25 cellular contexts compared by ENCODE assay signal in genomic region chr12:53803703-53804102, GRCh38. TPM values are rescaled to one million over a fixed set of nuclear protein-coding genes. Genes with fewer than 3 reads are reported as not detected.
DNase-seq lines count a peak whose midpoint lies in the region; ATAC-seq, FAIRE-seq and TF ChIP-seq lines count a peak whose summit lies in the region.
"Had no signal": no experiment of that assay in that cellular context is flagged by ENCODE, and none has a peak within 500 bp of the region (broad histone marks: within the 10 kb centered on the region; RNA-seq: fewer than 3 reads in every experiment).

No MANE protein-coding gene starts in this region.

- H3K27me3 ChIP-seq in K562 (ENCODE audit: control insufficient read depth in 2 of 2, insufficient read depth in 2 of 2, low read length in 2 of 2) (peaks cover 8 to 24% of the 10 kb centered on the region in 2 experiments; a peak in 4 of 5 replicates), neural cell (ENCODE audit: insufficient read depth, low read depth, low read length) (no peaks in the 10 kb centered on the region)

- no peak overlapping the region for H3K27ac Mint-ChIP-seq in nephron progenitor cell
- H3K27ac Mint-ChIP-seq: CD8-positive, alpha-beta memory T cell; H9 had no signal

- peaks cover 54% of the 10 kb centered on the region for H3K27me3 Mint-ChIP-seq in nephron progenitor cell (ENCODE audit: low read depth, poor library complexity)

- TF ChIP-seq RAD21 in K562 (CRISPR knock-in tag; conservative IDR thresholded peaks at IDR 0.05 in 1 of 2, IDR thresholded peaks at IDR 0.05 in 1 of 2) (no peak), neural cell (conservative IDR thresholded peaks at IDR 0.05) (no peak)

- no peaks in the 10 kb centered on the region for H3F3A ChIP-seq in neural cell (ENCODE audit: insufficient read depth, low read length, poor library complexity, severe bottlenecking)

- no peaks in the 10 kb centered on the region for H3K9me1 ChIP-seq in K562 (ENCODE audit: control insufficient read depth, insufficient read depth, low read length)

- no TSS peak for BruUV-seq in K562 (replicated peaks; lab: Mats Ljungman, UMichigan)

- no peaks in the 10 kb centered on the region for H3K9me3 Mint-ChIP-seq in nephron progenitor cell
- H3K9me3 Mint-ChIP-seq: CD8-positive, alpha-beta memory T cell; H9 had no signal

- H3K36me3 ChIP-seq in K562 (ENCODE audit: control insufficient read depth, insufficient read depth, low read length): no peaks in the 10 kb centered on the region
- no peaks in the 10 kb centered on the region for H3K36me3 ChIP-seq in neural cell (ENCODE audit: insufficient read depth, low read length)

- DNase-seq in OCI-M1 (lab: John Stamatoyannopoulos, UW): peak; percentile 18
- DNase-seq in K562 (ENCODE audit: extremely low read depth in 1 of 4, low spot score in 3 of 4): peak in 1 of 4 experiments; percentile 6
- DNase-seq in nephron progenitor cell: no peak
- DNase-seq in DMS79 (lab: John Stamatoyannopoulos, UW): no peak
- no peak for DNase-seq in stimulated activated CD4-positive, alpha-beta T cell treated with anti-CD3 and anti-CD28 coated beads, Interleukin-1b, Interleukin-23, amount 100 ng/mL, for 48 hours
- DNase-seq: AML-193; C1 segment of cervical spinal cord; CD8-positive, alpha-beta memory T cell; DMS53; H9; MV-4-11; NCI-H1694; NCI-H2081 treated with DMSO at 0.1 percent for 48 hours; NCI-H2171 treated with DMSO at 0.1 percent for 48 hours; NCI-H524 treated with DMSO at 0.1 percent for 48 hours; NCI-H82; RPMI8226; SHP77 had no signal

- H4K20me1 ChIP-seq in K562 (replicated peaks; ENCODE audit: control insufficient read depth, insufficient read depth, low read length): peaks cover 8% of the 10 kb centered on the region; the same call in 1 of the 2 replicates
- no peaks in the 10 kb centered on the region for H4K20me1 ChIP-seq in neural cell (ENCODE audit: insufficient read depth)

- H3K27ac ChIP-seq in K562 (ENCODE audit: extremely low read depth, low read depth, low read length) (no peak overlapping the region), neural cell (ENCODE audit: low read length) (peak overlapping the region; percentile 88)
- H3K27ac ChIP-seq: SK-N-MC had no signal

- intact Hi-C loops in K562 (cut with micrococcal nuclease): no loop called here

- TF ChIP-seq CTCF in GM12873 (IDR thresholded peaks at IDR 0.05; ENCODE audit: insufficient read depth, low read depth, low read length, missing control alignments) (peak; percentile 12), K562 (IDR thresholded peaks at IDR 0.05 in 2 of 3, conservative IDR thresholded peaks at IDR 0.05 in 1 of 3; ENCODE audit: insufficient read depth in 2 of 3, low read depth in 1 of 3, low read length in 3 of 3) (peak; percentile 21 to 23 (median 21); a peak in 2 of 6 replicates), neural cell (IDR thresholded peaks at IDR 0.05; ENCODE audit: poor library complexity, severe bottlenecking) (peak; percentile 17), nephron progenitor cell (IDR thresholded peaks at IDR 0.05) (no peak)

- CTCF ChIA-PET in K562 (lab: Yijun Ruan, JAX; ENCODE audit: low intra/inter-chr PET ratio): no interaction called here

- peaks cover 25% of the 10 kb centered on the region for H3K4me1 Mint-ChIP-seq in nephron progenitor cell
- H3K4me1 Mint-ChIP-seq: CD8-positive, alpha-beta memory T cell had no signal

- WGBS in K562 (ENCODE audit: insufficient coverage, low coverage, missing lambda C conversion rate): 2% methylated on average over 4 of the region's 4 CpGs

- TF ChIP-seq POLR2A in K562 (conservative IDR thresholded peaks at IDR 0.05): no peak

- no peak overlapping the region for H3K4me3 Mint-ChIP-seq in nephron progenitor cell
- H3K4me3 Mint-ChIP-seq: CD8-positive, alpha-beta memory T cell; H9 had no signal

- H3K9me3 ChIP-seq in K562 (replicated peaks; ENCODE audit: control insufficient read depth, insufficient read depth, low read depth, low read length) (no peaks in the 10 kb centered on the region), neural cell (ENCODE audit: low read length) (no peaks in the 10 kb centered on the region)

- H2AFZ ChIP-seq in K562 (ENCODE audit: low read depth, low read length) (no peak overlapping the region), neural cell (ENCODE audit: low read depth, low read length) (no peak overlapping the region)

- no peak overlapping the region for H3K9ac ChIP-seq in K562 (ENCODE audit: insufficient read depth in 1 of 2, low read depth in 2 of 2, low read length in 2 of 2)
- peak overlapping the region; percentile 61 for H3K9ac ChIP-seq in neural cell (ENCODE audit: low read length)

- peaks cover 0 to 15% of the 10 kb centered on the region in 2 experiments; a peak in 2 of 5 replicates for H3K4me1 ChIP-seq in K562 (replicated peaks in 1 of 2; ENCODE audit: control insufficient read depth in 2 of 2, insufficient read depth in 2 of 2, low read length in 2 of 2)

- no peak for FAIRE-seq in K562 (lab: Jason Lieb, UNC)
- FAIRE-seq: HTR-8/SVneo had no signal

- no peaks in the 10 kb centered on the region for H3K36me3 Mint-ChIP-seq in nephron progenitor cell (ENCODE audit: low read depth)
- H3K36me3 Mint-ChIP-seq: CD8-positive, alpha-beta memory T cell had no signal

- POLR2A ChIA-PET in K562 (lab: Yijun Ruan, JAX): interaction anchor here (1.3 kb wide), 2 partner anchors 9 kb away, joined by 4 to 5 read pairs; no protein-coding TSS in a partner anchor

- no peaks in the 10 kb centered on the region for H3K9me2 ChIP-seq in neural cell (ENCODE audit: insufficient read depth, low read length)

- TF ChIP-seq EP300 in K562 (IDR thresholded peaks at IDR 0.05; ENCODE audit: low read length): no peak
- TF ChIP-seq EP300 in neural cell (conservative IDR thresholded peaks at IDR 0.05; ENCODE audit: poor library complexity, severe bottlenecking): no peak

- H3K4me2 ChIP-seq in K562 (ENCODE audit: insufficient read depth, low read length) (no peak overlapping the region), neural cell (ENCODE audit: low read length) (no peak overlapping the region)

- in situ Hi-C loops in K562 (cut with MboI): no loop called here

- H3K79me2 ChIP-seq in K562 (ENCODE audit: control insufficient read depth, insufficient read depth, low read length): no peaks in the 10 kb centered on the region
- H3K79me2 ChIP-seq in neural cell (replicated peaks; ENCODE audit: insufficient read depth, low read length): no peaks in the 10 kb centered on the region

- H3K4me3 ChIP-seq in K562 (no peak overlapping the region), neural cell (ENCODE audit: low read length) (peak overlapping the region; percentile 36)
- H3K4me3 ChIP-seq: SK-N-MC had no signal

- ATAC-seq in K562 (peak; percentile 61; the same call in 2 of the 3 replicates), SK-N-SH treated with all-trans-retinoic acid at 6 μM for 48 hours (no peak)

TF ChIP-seq in K562, 482 proteins besides CTCF, POLR2A, EP300 and RAD21 (continues in another document):
- no peak for TF ChIP-seq NCOA2 (IDR thresholded peaks at IDR 0.05; ENCODE audit: partially characterized antibody in 2 of 2)
- TF ChIP-seq HMG20B (CRISPR knock-in tag; IDR thresholded peaks at IDR 0.05): no peak
- TF ChIP-seq ZNF175 (CRISPR knock-in tag; IDR thresholded peaks at IDR 0.05; ENCODE audit: low read depth): no peak
- TF ChIP-seq GTF2F1 (IDR thresholded peaks at IDR 0.05; ENCODE audit: low read depth, low read length): no peak
- no peak for TF ChIP-seq BHLHE40 (IDR thresholded peaks at IDR 0.05; ENCODE audit: low read length)
- TF ChIP-seq NCOR1 (IDR thresholded peaks at IDR 0.05): no peak
- no peak for TF ChIP-seq ZNF263 (CRISPR knock-in tag; IDR thresholded peaks at IDR 0.05; ENCODE audit: borderline replicate concordance)

TF ChIP-seq in neural cell, 6 proteins besides CTCF, POLR2A, EP300 and RAD21 (continues in another document):
- no peak for TF ChIP-seq TAF1 (IDR thresholded peaks at IDR 0.05; ENCODE audit: low read depth)
- no peak for TF ChIP-seq MXI1 (conservative IDR thresholded peaks at IDR 0.05; ENCODE audit: poor library complexity, severe bottlenecking)
- TF ChIP-seq SMC3 (conservative IDR thresholded peaks at IDR 0.05; ENCODE audit: poor library complexity): no peak
- no peak for TF ChIP-seq POLR2AphosphoS5 (IDR thresholded peaks at IDR 0.05)

TF ChIP-seq in SK-N-SH treated with all-trans-retinoic acid at 6 μM for 48 hours, 23 proteins besides CTCF, POLR2A, EP300 and RAD21 (continues in another document):
- no peak for TF ChIP-seq ZNF565 (CRISPR knock-in tag; conservative IDR thresholded peaks at IDR 0.05; ENCODE audit: low read depth)
- no peak for TF ChIP-seq ZNF8 (CRISPR knock-in tag; IDR thresholded peaks at IDR 0.05)
- TF ChIP-seq SNAI2 (CRISPR knock-in tag; IDR thresholded peaks at IDR 0.05): no peak
- no peak for TF ChIP-seq POU6F1 (CRISPR knock-in tag; IDR thresholded peaks at IDR 0.05; ENCODE audit: borderline replicate concordance, low read depth)

RNA-seq across cellular contexts. Expression of gene CISTR, which starts 51.9 kb away (rescaled TPM):
- not detected in 2 replicates for total RNA-seq in K562 (2011; cell fraction: chromatin; rRNA removed; ENCODE audit: low replicate concordance)
- total RNA-seq in K562 (2011; cell fraction: nucleolus; rRNA removed): not detected in 2 replicates
- total RNA-seq in K562 (2011; cell fraction: nucleoplasm; rRNA removed): not detected in 2 replicates
- total RNA-seq in K562 (2014; rRNA removed): not detected in 2 replicates
- not detected in 2 replicates for total RNA-seq in K562 (2014; rRNA removed; fragmentation: Illumina TruSeq; extraction: Trizol)
- not detected in 2 replicates for total RNA-seq in K562 (2015; rRNA removed; fragmentation: Illumina TruSeq; extraction: Trizol)
- not detected in 2 replicates for total RNA-seq in K562 (2021)
- not detected in 2 replicates for polyA plus RNA-seq in K562 (2011; rRNA removed)
- polyA plus RNA-seq in K562 (2011; cell fraction: cytosol; rRNA removed): not detected in 2 replicates
- polyA plus RNA-seq in K562 (2011; cell fraction: nucleus; rRNA removed): not detected in 2 replicates
- polyA plus RNA-seq in K562 (2012): not detected in 2 replicates
- polyA plus RNA-seq in K562 (2014; fragmentation: Illumina TruSeq; extraction: Trizol): not detected in 2 replicates
- not detected for polyA plus RNA-seq in K562 (2014; fragmentation: Nextera tagmentation; extraction: Ambion mirVana)
- polyA plus RNA-seq in K562 (2014; rRNA removed): not detected in 2 replicates
- polyA minus RNA-seq in K562 (2011; rRNA and poly(A)+ RNA removed): not detected in 2 replicates
- polyA minus RNA-seq in K562 (2011; cell fraction: cytosol; rRNA and poly(A)+ RNA removed): not detected in 2 replicates
- polyA minus RNA-seq in K562 (2011; cell fraction: nucleus; rRNA and poly(A)+ RNA removed): not detected in 2 replicates
- polyA plus RNA-seq in neural cell: not detected in 2 replicates
- not detected in 2 replicates for polyA minus RNA-seq in neural cell
- total RNA-seq: Calu3; CD8-positive, alpha-beta memory T cell; H9 had no signal
- polyA plus RNA-seq: AG04450; CD8-positive, alpha-beta memory T cell had no signal
